Comparison of ENCODE assay signal across 16 cellular contexts in genomic region chr17:49928826-49929475, GRCh38. TPM values are rescaled to one million over a fixed set of nuclear protein-coding genes. Genes with fewer than 3 reads are reported as not detected.
DNase-seq lines count a peak whose midpoint lies in the region; ATAC-seq, FAIRE-seq and TF ChIP-seq lines count a peak whose summit lies in the region.
"Had no signal": no experiment of that assay in that cellular context is flagged by ENCODE, and none has a peak within 500 bp of the region (broad histone marks: within the 10 kb centered on the region; RNA-seq: fewer than 3 reads in every experiment).

No MANE protein-coding gene starts in this region.

- 51% methylated on average over 6 of the region's 6 CpGs for WGBS in SK-N-SH (ENCODE audit: low lambda C conversion rate)
- WGBS in mammary epithelial cell (ENCODE audit: low coverage, missing lambda C conversion rate) = 72% methylated on average over 6 of the region's 6 CpGs

- H3K27ac ChIP-seq in SK-N-SH (ENCODE audit: low read depth in 2 of 2, low read length in 1 of 2) (no peak overlapping the region), mammary epithelial cell (ENCODE audit: insufficient read depth, low read depth, low read length) (no peak overlapping the region), Karpas-422 (ENCODE audit: low read length) (no peak overlapping the region)
- H3K27ac ChIP-seq: upper lobe of left lung had no signal

- CTCF ChIA-PET in SK-N-SH (lab: Yijun Ruan, JAX) = interaction anchor here (1.9 to 21.8 kb wide), 3 partner anchors 14 to 69 kb away, joined by 10 to 258 read pairs (median 145); no protein-coding TSS in a partner anchor
- CTCF ChIA-PET in mammary epithelial cell (lab: Charles Lee; ENCODE audit: low non-redundant PET) = no interaction called here

- dilution Hi-C loops in mammary epithelial cell (cut with HindIII; ENCODE audit: low sequenced_read_pairs) = no loop called here

- no peak for DNase-seq in SK-N-SH
- peak; percentile 26 for DNase-seq in LoVo (ENCODE audit: low spot score)
- peak; percentile 69 for DNase-seq in fibroblast of mammary gland (ENCODE audit: low read depth)
- peak; percentile 75 for DNase-seq in urothelium cell line (ENCODE audit: low spot score)
- DNase-seq in mammary epithelial cell = no peak
- no peak for DNase-seq in Karpas-422
- DNase-seq: activated CD8-positive, alpha-beta memory T cell treated with anti-CD3 and anti-CD28 coated beads, Interleukin-2, amount 10 ng/mL, durations not matched to agents 7 days and 5 days; activated effector memory CD4-positive, alpha-beta T cell treated with Interleukin-2 at 50 U/mL for 16 hours; stimulated activated naive CD8-positive, alpha-beta T cell treated with anti-CD3 and anti-CD28 coated beads, Interleukin-15, Interleukin-2, amounts not matched to agents 100 U/mL and 50 U/mL, for 24 hours; upper lobe of left lung had no signal

- H3F3A ChIP-seq in SK-N-SH (replicated peaks; ENCODE audit: insufficient read depth) = no peaks in the 10 kb centered on the region

- no peak overlapping the region for H3K9ac ChIP-seq in SK-N-SH
- H3K9ac ChIP-seq in mammary epithelial cell (ENCODE audit: insufficient read depth, low read length) = no peak overlapping the region
- H3K9ac ChIP-seq in Karpas-422 (ENCODE audit: low read length) = no peak overlapping the region

- TF ChIP-seq CTCF in SK-N-SH (IDR thresholded peaks at IDR 0.05) = no peak
- TF ChIP-seq CTCF in fibroblast of mammary gland (conservative IDR thresholded peaks at IDR 0.05; ENCODE audit: control insufficient read depth, insufficient read depth, low read depth, low read length) = no peak
- no peak for TF ChIP-seq CTCF in mammary epithelial cell (conservative IDR thresholded peaks at IDR 0.05 in 1 of 2, IDR thresholded peaks at IDR 0.05 in 1 of 2; ENCODE audit: extremely low read depth in 1 of 2, insufficient read depth in 1 of 2, low read depth in 1 of 2, low read length in 2 of 2)

- no peak for TF ChIP-seq RAD21 in SK-N-SH (IDR thresholded peaks at IDR 0.05; ENCODE audit: low read length)

- 0 out of 2 replicates have a peak, but pooled peaks cover 3% of the 10 kb centered on the region for H4K20me1 ChIP-seq in SK-N-SH (ENCODE audit: insufficient read depth)
- no peaks in the 10 kb centered on the region for H4K20me1 ChIP-seq in mammary epithelial cell (ENCODE audit: insufficient read depth, low read length)
- H4K20me1 ChIP-seq in Karpas-422 (ENCODE audit: insufficient read depth, low read depth, low read length) = no peaks in the 10 kb centered on the region

- no peak for TF ChIP-seq EP300 in SK-N-SH (IDR thresholded peaks at IDR 0.05; ENCODE audit: borderline replicate concordance in 1 of 2, low read depth in 1 of 2, low read length in 1 of 2)

- H3K36me3 ChIP-seq in SK-N-SH (replicated peaks in 1 of 2; ENCODE audit: control insufficient read depth in 1 of 2, insufficient read depth in 2 of 2, low read length in 1 of 2) (no peaks in the 10 kb centered on the region), mammary epithelial cell (ENCODE audit: insufficient read depth, low read length) (no peaks in the 10 kb centered on the region), Karpas-422 (ENCODE audit: insufficient read depth, low read length) (no peaks in the 10 kb centered on the region)
- H3K36me3 ChIP-seq: upper lobe of left lung had no signal

- H3K4me1 ChIP-seq in SK-N-SH (ENCODE audit: control insufficient read depth in 1 of 2, insufficient read depth in 2 of 2, low read depth in 1 of 2, low read length in 1 of 2) (peaks cover 0 to 9% of the 10 kb centered on the region in 2 experiments; a peak in 1 of 4 replicates), mammary epithelial cell (ENCODE audit: insufficient read depth, low read length) (no peaks in the 10 kb centered on the region), Karpas-422 (ENCODE audit: low read length) (no peaks in the 10 kb centered on the region)
- H3K4me1 ChIP-seq: upper lobe of left lung had no signal

- ATAC-seq in SK-N-SH treated with all-trans-retinoic acid at 6 μM for 48 hours = peak; percentile 17; the same call in 1 of the 3 replicates
- ATAC-seq in HG02884 (IDR thresholded peaks at IDR 0.05; ENCODE audit: unreplicated experiment) = no peak
- ATAC-seq: activated CD8-positive, alpha-beta memory T cell treated with anti-CD3 and anti-CD28 coated beads, Interleukin-2, amount 10 ng/mL, durations not matched to agents 7 days and 5 days; natural killer cell treated with Interleukin-12 subunit alpha and Interleukin-12 subunit beta and Interleukin-15 and Interleukin-18, amount 100 ng/mL, for 72 hours; stimulated activated naive CD8-positive, alpha-beta T cell treated with anti-CD3 and anti-CD28 coated beads, Interleukin-15, Interleukin-2, amounts not matched to agents 100 U/mL and 50 U/mL, for 24 hours had no signal

- no peaks in the 10 kb centered on the region for H3K79me2 ChIP-seq in SK-N-SH (ENCODE audit: insufficient read depth)
- no peaks in the 10 kb centered on the region for H3K79me2 ChIP-seq in mammary epithelial cell (ENCODE audit: insufficient read depth, low read length)
- H3K79me2 ChIP-seq in Karpas-422 (ENCODE audit: low read length) = no peaks in the 10 kb centered on the region

- H3K9me2 ChIP-seq in SK-N-SH (no peaks in the 10 kb centered on the region), Karpas-422 (replicated peaks; ENCODE audit: insufficient read depth, low read length) (no peaks in the 10 kb centered on the region)

- no peak overlapping the region for H3K4me3 ChIP-seq in SK-N-SH (ENCODE audit: low read depth in 2 of 2, low read length in 1 of 2)
- no peak overlapping the region for H3K4me3 ChIP-seq in fibroblast of mammary gland (ENCODE audit: control insufficient read depth, low read depth, low read length)
- no peak overlapping the region for H3K4me3 ChIP-seq in mammary epithelial cell (replicated peaks in 1 of 3; ENCODE audit: insufficient read depth in 1 of 3, low read depth in 2 of 3, low read length in 3 of 3)
- no peak overlapping the region for H3K4me3 ChIP-seq in Karpas-422 (ENCODE audit: low read length)
- H3K4me3 ChIP-seq: lung, upper lobe of left lung had no signal

- no TSS peak for BruUV-seq in mammary epithelial cell (replicated peaks; lab: Mats Ljungman, UMichigan)

- H3K27me3 ChIP-seq in SK-N-SH (ENCODE audit: insufficient read depth) (peaks cover 96% of the 10 kb centered on the region), mammary epithelial cell (ENCODE audit: insufficient read depth, low read length) (no peaks in the 10 kb centered on the region), Karpas-422 (ENCODE audit: low read length) (no peaks in the 10 kb centered on the region)

- in situ Hi-C loops in mammary epithelial cell (cut with MboI; ENCODE audit: low sequenced_read_pairs in 2 of 2) = no loop called here

- no peak overlapping the region for H2AFZ ChIP-seq in SK-N-SH (ENCODE audit: low read depth)
- H2AFZ ChIP-seq in mammary epithelial cell (ENCODE audit: low read depth, low read length) = no peak overlapping the region
- H2AFZ ChIP-seq in Karpas-422 (ENCODE audit: low read length) = no peak overlapping the region

- peak; percentile 90 for FAIRE-seq in urothelium cell line (lab: Jason Lieb, UNC)
- FAIRE-seq: GM12892 had no signal

- intact Hi-C loops in mammary epithelial cell (cut with micrococcal nuclease) = no loop called here

- POLR2A ChIA-PET in SK-N-SH (lab: Yijun Ruan, JAX) = no interaction called here

- H3K4me2 ChIP-seq in SK-N-SH (no peak overlapping the region), mammary epithelial cell (ENCODE audit: insufficient read depth, low read depth, low read length) (no peak overlapping the region), Karpas-422 (ENCODE audit: low read depth, low read length, poor library complexity, severe bottlenecking) (no peak overlapping the region)

- H3K9me3 ChIP-seq in SK-N-SH (no peaks in the 10 kb centered on the region), mammary epithelial cell (replicated peaks; ENCODE audit: insufficient read depth, low read length) (no peaks in the 10 kb centered on the region), Karpas-422 (ENCODE audit: low read length) (no peaks in the 10 kb centered on the region)
- H3K9me3 ChIP-seq: upper lobe of left lung had no signal

TF ChIP-seq in SK-N-SH treated with all-trans-retinoic acid at 6 μM for 48 hours, 23 proteins besides CTCF, POLR2A, EP300 and RAD21:
- no peak for TF ChIP-seq TOX (CRISPR knock-in tag; IDR thresholded peaks at IDR 0.05; ENCODE audit: borderline replicate concordance)
TF ChIP-seq in SK-N-SH treated with all-trans-retinoic acid at 6 μM for 48 hours: peak in this region for 0.

TF ChIP-seq in SK-N-SH, 30 proteins besides CTCF, POLR2A, EP300 and RAD21 (continues in another document):
- TF ChIP-seq SIN3A (IDR thresholded peaks at IDR 0.05; ENCODE audit: borderline replicate concordance, low read depth, low read length) (no peak), RFX5 (IDR thresholded peaks at IDR 0.05; ENCODE audit: low read length) (no peak), YY1 (IDR thresholded peaks at IDR 0.05; ENCODE audit: low read depth) (no peak), SMC3 (IDR thresholded peaks at IDR 0.05; ENCODE audit: low read depth, low read length) (no peak), TEAD4 (IDR thresholded peaks at IDR 0.05; ENCODE audit: borderline replicate concordance, insufficient read depth) (no peak), POLR2AphosphoS5 (IDR thresholded peaks at IDR 0.05; ENCODE audit: low read depth, low read length) (no peak)
- TF ChIP-seq, protein P1, sequence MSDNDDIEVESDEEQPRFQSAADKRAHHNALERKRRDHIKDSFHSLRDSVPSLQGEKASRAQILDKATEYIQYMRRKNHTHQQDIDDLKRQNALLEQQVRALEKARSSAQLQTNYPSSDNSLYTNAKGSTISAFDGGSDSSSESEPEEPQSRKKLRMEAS (IDR thresholded peaks at IDR 0.05; ENCODE audit: low read depth) = no peak

RNA-seq across cellular contexts. Expression of gene DLX4, which starts 40.0 kb away (rescaled TPM):
- polyA plus RNA-seq in SK-N-SH (2012; rRNA removed) (0.03 and 0.10 TPM in 2 replicates), mammary epithelial cell (0.14 TPM)
- polyA plus RNA-seq in SK-N-SH (2012; cell fraction: cytosol; rRNA removed) = not detected in 2 replicates
- 0.11 and 0.14 TPM in 2 replicates for polyA plus RNA-seq in SK-N-SH (2012; cell fraction: nucleus; rRNA removed)
- total RNA-seq in mammary epithelial cell = under 1 TPM in 1 of 2 donors, not detected in 1; 0.49 TPM
- polyA minus RNA-seq in mammary epithelial cell = not detected
- total RNA-seq in Karpas-422 (2014; rRNA removed; shearing (Covaris generic); ENCODE audit: low replicate concordance) = not detected in 2 replicates
- total RNA-seq: pulmonary artery endothelial cell had no signal

Comparison
In these comparisons a context has a peak if more than half of its experiments do, and no peak if none do; other contexts are left out.
1. DNase-seq: peak in LoVo (single experiment), fibroblast of mammary gland (single experiment) and urothelium cell line (single experiment); none in SK-N-SH (single experiment), mammary epithelial cell (single experiment) and Karpas-422 (single experiment).